ENCODE assay signal across 8 cellular contexts in the genomic region with DNA sequence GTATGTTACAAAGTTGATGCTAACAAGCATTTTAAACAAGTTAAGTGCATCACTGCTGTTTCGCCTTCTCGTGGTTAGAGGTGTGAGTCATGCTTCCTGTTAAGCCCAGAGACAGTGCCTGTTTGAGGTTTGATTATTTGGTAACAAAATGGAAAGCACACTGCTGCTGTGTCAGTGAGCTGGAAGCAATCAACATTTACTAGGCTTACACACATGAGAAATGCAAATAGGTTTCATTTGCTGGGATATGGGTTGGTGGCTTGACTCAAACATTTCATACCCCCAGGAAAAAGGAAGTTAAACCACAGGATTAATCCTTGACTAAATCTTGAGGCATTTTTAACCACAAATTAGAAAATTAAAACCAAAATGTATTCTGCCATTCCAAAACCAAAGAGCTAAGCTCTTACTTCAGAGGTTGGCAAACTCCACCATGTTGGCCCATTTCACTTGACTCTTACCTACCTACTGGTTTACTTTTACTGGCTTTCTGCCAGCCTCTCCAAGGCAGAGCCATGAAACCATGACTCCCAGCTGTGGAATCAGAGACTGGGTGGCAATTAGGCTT.
A peak's percentile ranks its signal among the peaks of the same experiment; 100 is the strongest.
DNase-seq lines count a peak whose midpoint lies in the region; ATAC-seq lines count a peak whose summit lies in the region.

No MANE protein-coding gene starts in this region.

- CTCF ChIA-PET in activated CD4-positive, alpha-beta T cell treated with anti-CD3 and anti-CD28 coated beads for 36 hours (lab: Charles Lee) = no interaction called here

- DNase-seq in NCI-H1694 (lab: John Stamatoyannopoulos, UW) = peak; percentile 9
- no peak for DNase-seq in NCI-H1694 treated with DMSO at 0.1 percent for 48 hours (lab: John Stamatoyannopoulos, UW)
- peak; percentile 76 to 94 for DNase-seq in NCI-H2081 (lab: John Stamatoyannopoulos, UW)
- peak; percentile 55 for DNase-seq in activated CD4-positive, alpha-beta T cell treated with anti-CD3 and anti-CD28 coated beads for 36 hours
- peak; percentile 40 for DNase-seq in epidermal melanocyte (ENCODE audit: insufficient read length, low spot score)
- peak; percentile 1 for DNase-seq in stimulated activated CD4-positive, alpha-beta T cell treated with anti-CD3 and anti-CD28 coated beads, Interleukin-12 subunit alpha, Interleukin-12 subunit beta, amount 100 ng/mL, for 4 hours
- DNase-seq in NCI-H187 treated with DMSO at 0.1 percent for 48 hours (lab: John Stamatoyannopoulos, UW) = no peak

- no peak overlapping the region for H3K4me3 Mint-ChIP-seq in activated CD4-positive, alpha-beta T cell treated with anti-CD3 and anti-CD28 coated beads for 36 hours

- peak; percentile 92 for ATAC-seq in HG02852 (IDR thresholded peaks at IDR 0.05; ENCODE audit: unreplicated experiment)
- ATAC-seq in activated CD4-positive, alpha-beta T cell treated with anti-CD3 and anti-CD28 coated beads for 36 hours = peak; percentile 99

- peaks cover 15% of the 10 kb centered on the region for H3K4me1 Mint-ChIP-seq in activated CD4-positive, alpha-beta T cell treated with anti-CD3 and anti-CD28 coated beads for 36 hours

- no peaks in the 10 kb centered on the region for H3K27me3 Mint-ChIP-seq in activated CD4-positive, alpha-beta T cell treated with anti-CD3 and anti-CD28 coated beads for 36 hours

- intact Hi-C loops in activated CD4-positive, alpha-beta T cell treated with anti-CD3 and anti-CD28 coated beads for 36 hours (cut with DNase I, micrococcal nuclease) = no loop called here

- H3K27ac Mint-ChIP-seq in activated CD4-positive, alpha-beta T cell treated with anti-CD3 and anti-CD28 coated beads for 36 hours = no peak overlapping the region

- POLR2A ChIA-PET in activated CD4-positive, alpha-beta T cell treated with anti-CD3 and anti-CD28 coated beads for 36 hours (lab: Charles Lee) = no interaction called here

- H3K9me3 Mint-ChIP-seq in activated CD4-positive, alpha-beta T cell treated with anti-CD3 and anti-CD28 coated beads for 36 hours (ENCODE audit: low read depth) = no peaks in the 10 kb centered on the region

- no peaks in the 10 kb centered on the region for H3K36me3 Mint-ChIP-seq in activated CD4-positive, alpha-beta T cell treated with anti-CD3 and anti-CD28 coated beads for 36 hours (ENCODE audit: low read depth)

Comparison
In these comparisons a context has a peak if more than half of its experiments do, and no peak if none do; other contexts are left out.
1. DNase-seq: peak in NCI-H1694 (single experiment), NCI-H2081 (2 of 2), activated CD4-positive, alpha-beta T cell treated with anti-CD3 and anti-CD28 coated beads for 36 hours (single experiment), epidermal melanocyte (single experiment) and stimulated activated CD4-positive, alpha-beta T cell treated with anti-CD3 and anti-CD28 coated beads, Interleukin-12 subunit alpha, Interleukin-12 subunit beta, amount 100 ng/mL, for 4 hours (single experiment); none in NCI-H1694 treated with DMSO at 0.1 percent for 48 hours (single experiment) and NCI-H187 treated with DMSO at 0.1 percent for 48 hours (single experiment).